Comparison of ENCODE assay signal across 1 cellular context in the genomic region with DNA sequence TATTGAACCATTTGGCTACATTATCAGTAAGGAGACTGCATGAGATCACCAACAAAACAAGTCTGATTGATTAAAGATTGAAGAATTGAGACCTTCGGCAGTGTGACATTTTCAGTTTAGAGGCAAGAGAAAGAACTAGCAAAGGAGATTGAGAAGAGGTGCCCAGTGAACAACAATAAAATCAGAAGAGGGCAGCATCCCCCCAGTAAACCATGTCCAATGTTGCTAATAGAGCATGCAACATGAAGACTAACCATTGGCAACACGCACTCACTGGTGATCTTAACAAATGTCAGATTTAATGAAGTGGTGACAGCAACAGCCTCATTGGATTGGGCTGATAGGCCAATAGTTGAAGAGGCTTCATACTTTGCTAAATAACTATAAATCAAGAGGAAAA.
TF ChIP-seq lines count a peak whose summit lies in the region.

No MANE protein-coding gene starts in this region.

TF ChIP-seq in HCT116, 20 proteins besides CTCF, POLR2A, EP300 and RAD21:
- TF ChIP-seq SP1 (IDR thresholded peaks at IDR 0.05; ENCODE audit: low read depth) (no peak), YY1 (IDR thresholded peaks at IDR 0.05; ENCODE audit: extremely low read depth, insufficient replicate concordance, low read depth, low read length) (no peak), ZNF274 (IDR thresholded peaks at IDR 0.05; ENCODE audit: low read depth, low read length) (no peak), EZH2 (IDR thresholded peaks at IDR 0.05) (no peak), FOSL1 (IDR thresholded peaks at IDR 0.05; ENCODE audit: low read depth) (no peak)
- TF ChIP-seq, protein P1, sequence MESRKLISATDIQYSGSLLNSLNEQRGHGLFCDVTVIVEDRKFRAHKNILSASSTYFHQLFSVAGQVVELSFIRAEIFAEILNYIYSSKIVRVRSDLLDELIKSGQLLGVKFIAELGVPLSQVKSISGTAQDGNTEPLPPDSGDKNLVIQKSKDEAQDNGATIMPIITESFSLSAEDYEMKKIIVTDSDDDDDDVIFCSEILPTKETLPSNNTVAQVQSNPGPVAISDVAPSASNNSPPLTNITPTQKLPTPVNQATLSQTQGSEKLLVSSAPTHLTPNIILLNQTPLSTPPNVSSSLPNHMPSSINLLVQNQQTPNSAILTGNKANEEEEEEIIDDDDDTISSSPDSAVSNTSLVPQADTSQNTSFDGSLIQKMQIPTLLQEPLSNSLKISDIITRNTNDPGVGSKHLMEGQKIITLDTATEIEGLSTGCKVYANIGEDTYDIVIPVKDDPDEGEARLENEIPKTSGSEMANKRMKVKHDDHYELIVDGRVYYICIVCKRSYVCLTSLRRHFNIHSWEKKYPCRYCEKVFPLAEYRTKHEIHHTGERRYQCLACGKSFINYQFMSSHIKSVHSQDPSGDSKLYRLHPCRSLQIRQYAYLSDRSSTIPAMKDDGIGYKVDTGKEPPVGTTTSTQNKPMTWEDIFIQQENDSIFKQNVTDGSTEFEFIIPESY (IDR thresholded peaks at IDR 0.05; ENCODE audit: extremely low read depth, insufficient replicate concordance, low read length), result no peak
